Comparison of ENCODE assay signal across 16 cellular contexts in genomic region chr4:48379587-48380140, GRCh38. TPM values are rescaled to one million over a fixed set of nuclear protein-coding genes. Genes with fewer than 3 reads are reported as not detected.
A peak's percentile ranks its signal among the peaks of the same experiment; 100 is the strongest.
DNase-seq lines count a peak whose midpoint lies in the region; ATAC-seq and TF ChIP-seq lines count a peak whose summit lies in the region.
"Had no signal": no experiment of that assay in that cellular context is flagged by ENCODE, and none has a peak within 500 bp of the region (broad histone marks: within the 10 kb centered on the region; RNA-seq: fewer than 3 reads in every experiment).

No MANE protein-coding gene starts in this region.

- H3K4me2 ChIP-seq in GM23338: peak overlapping the region; percentile 57; the same call in 1 of the 2 replicates

- H3K36me3 ChIP-seq in GM23338 (ENCODE audit: insufficient read depth): no peaks in the 10 kb centered on the region
- peaks cover 21% of the 10 kb centered on the region for H3K36me3 ChIP-seq in HUES6 (ENCODE audit: control insufficient read depth, insufficient read depth, low read length)
- H3K36me3 ChIP-seq in adipocyte (ENCODE audit: control insufficient read depth, insufficient read depth, low read length, severe bottlenecking): peaks cover 11% of the 10 kb centered on the region

- H3K79me2 ChIP-seq in GM23338 (replicated peaks; ENCODE audit: insufficient read depth): peaks cover 4% of the 10 kb centered on the region; the same call in 1 of the 2 replicates

- H3K9me3 Mint-ChIP-seq in GM23338: no peaks in the 10 kb centered on the region
- no peaks in the 10 kb centered on the region for H3K9me3 Mint-ChIP-seq in CD4-positive, alpha-beta T cell

- H3K9me3 ChIP-seq in HUES6 (ENCODE audit: control insufficient read depth, insufficient read depth, low read depth, low read length): no peaks in the 10 kb centered on the region
- H3K9me3 ChIP-seq in adipocyte (ENCODE audit: control insufficient read depth, low read length): no peaks in the 10 kb centered on the region
- no peaks in the 10 kb centered on the region for H3K9me3 ChIP-seq in CD4-positive, alpha-beta T cell (ENCODE audit: control insufficient read depth, low read length)
- H3K9me3 ChIP-seq: BLaER1 treated with 17β-estradiol and CSF1 and Interleukin-3, amounts not matched to agents 10 nM and 100 nM had no signal

- H3K27me3 ChIP-seq in GM23338 (ENCODE audit: insufficient read depth) (no peaks in the 10 kb centered on the region), HUES6 (ENCODE audit: control insufficient read depth, insufficient read depth, low read length) (no peaks in the 10 kb centered on the region), adipocyte (replicated peaks; ENCODE audit: control insufficient read depth, insufficient read depth, low read length) (no peaks in the 10 kb centered on the region)
- H3K27me3 ChIP-seq in CD4-positive, alpha-beta T cell (ENCODE audit: control insufficient read depth, insufficient read depth, low read length): no peaks in the 10 kb centered on the region
- H3K27me3 ChIP-seq: BLaER1 treated with 17β-estradiol and CSF1 and Interleukin-3, amounts not matched to agents 10 nM and 100 nM had no signal

- peaks cover 34% of the 10 kb centered on the region for H3K4me1 Mint-ChIP-seq in GM23338
- H3K4me1 Mint-ChIP-seq in CD4-positive, alpha-beta T cell (ENCODE audit: low read depth): peaks cover 24% of the 10 kb centered on the region

- no peak overlapping the region for H3K4me3 Mint-ChIP-seq in GM23338
- no peak overlapping the region for H3K4me3 Mint-ChIP-seq in CD4-positive, alpha-beta T cell

- H3K36me3 Mint-ChIP-seq in GM23338 (ENCODE audit: low read depth): peaks cover 8% of the 10 kb centered on the region; the same call in 2 of the 3 replicates
- H3K36me3 Mint-ChIP-seq in CD4-positive, alpha-beta T cell (ENCODE audit: low read depth): peaks cover 75% of the 10 kb centered on the region

- POLR2A ChIA-PET in CD4-positive, alpha-beta T cell (lab: Charles Lee): no interaction called here

- no peaks in the 10 kb centered on the region for H3K9me2 ChIP-seq in GM23338 (ENCODE audit: insufficient read depth)

- intact Hi-C loops in CD4-positive, alpha-beta T cell (cut with DNase I, micrococcal nuclease): no loop called here

- no peak overlapping the region for H3K4me3 ChIP-seq in GM23338
- H3K4me3 ChIP-seq in HUES6 (ENCODE audit: low read depth, low read length): no peak overlapping the region
- H3K4me3 ChIP-seq in adipocyte (ENCODE audit: low read length): no peak overlapping the region
- H3K4me3 ChIP-seq: BLaER1 treated with 17β-estradiol and CSF1 and Interleukin-3, amounts not matched to agents 10 nM and 100 nM had no signal

- ATAC-seq in GM23338 (no peak), GM18868 (IDR thresholded peaks at IDR 0.05; ENCODE audit: unreplicated experiment) (no peak)
- ATAC-seq in CD4-positive, alpha-beta T cell (ENCODE audit: poor library complexity): no peak

- peaks cover 31% of the 10 kb centered on the region for H3K4me1 ChIP-seq in GM23338 (ENCODE audit: insufficient read depth)
- H3K4me1 ChIP-seq in HUES6 (ENCODE audit: control insufficient read depth, insufficient read depth, low read length): peaks cover 27% of the 10 kb centered on the region
- peaks cover 8% of the 10 kb centered on the region for H3K4me1 ChIP-seq in adipocyte (ENCODE audit: control insufficient read depth, insufficient read depth, low read length)

- no peak overlapping the region for H2AFZ ChIP-seq in GM23338

- CTCF ChIA-PET in CD4-positive, alpha-beta T cell (lab: Charles Lee): interaction anchor here (1.6 kb wide), 1 partner anchor 18 kb away, joined by 3 read pairs; no protein-coding TSS in a partner anchor

- H3K9ac ChIP-seq in HUES6 (ENCODE audit: low read length): no peak overlapping the region
- no peak overlapping the region for H3K9ac ChIP-seq in adipocyte (ENCODE audit: low read length)
- H3K9ac ChIP-seq: BLaER1 treated with 17β-estradiol and CSF1 and Interleukin-3, amounts not matched to agents 10 nM and 100 nM had no signal

- no peaks in the 10 kb centered on the region for H3K27me3 Mint-ChIP-seq in GM23338 (ENCODE audit: insufficient read depth, low read depth, poor library complexity)
- H3K27me3 Mint-ChIP-seq in CD4-positive, alpha-beta T cell: no peaks in the 10 kb centered on the region

- TF ChIP-seq CTCF in GM23338 (conservative IDR thresholded peaks at IDR 0.05; ENCODE audit: low read depth in 2 of 2): no peak
- TF ChIP-seq CTCF in CD4-positive, alpha-beta T cell (IDR thresholded peaks at IDR 0.05): no peak

- peak overlapping the region; percentile 82 for H3K27ac Mint-ChIP-seq in GM23338
- no peak overlapping the region for H3K27ac Mint-ChIP-seq in CD4-positive, alpha-beta T cell

- 0 out of 2 replicates have a peak, but pooled peaks cover 3% of the 10 kb centered on the region for H4K20me1 ChIP-seq in GM23338 (replicated peaks; ENCODE audit: insufficient read depth)

- H3F3A ChIP-seq in GM23338 (replicated peaks; ENCODE audit: low read depth): no peaks in the 10 kb centered on the region

- H3K27ac ChIP-seq in GM23338 (ENCODE audit: low read depth) (peak overlapping the region; percentile 70; the same call in 1 of the 2 replicates), HUES6 (ENCODE audit: low read depth, low read length) (peak overlapping the region; percentile 7; the same call in 1 of the 2 replicates)
- no peak overlapping the region for H3K27ac ChIP-seq in CD4-positive, alpha-beta T cell (ENCODE audit: low read depth, low read length)

- DNase-seq in GM23338 (ENCODE audit: low spot score): no peak
- DNase-seq in adipocyte (ENCODE audit: low read depth): peak; percentile 8
- DNase-seq in foreskin melanocyte: peak; percentile 20
- DNase-seq in AML-193 (lab: John Stamatoyannopoulos, UW): no peak
- DNase-seq in activated gamma-delta T cell (lab: John Stamatoyannopoulos, UW): no peak
- DNase-seq in CD4-positive, alpha-beta T cell: no peak
- DNase-seq: COR-L47, DMS153, H7, NCI-H1436 treated with DMSO at 0.1 percent for 48 hours, NCI-H446 treated with DMSO at 0.1 percent for 48 hours, NCI-H748 treated with DMSO at 0.1 percent for 48 hours, SIG-M5 had no signal

TF ChIP-seq in GM23338, 12 proteins besides CTCF, POLR2A, EP300 and RAD21:
- TF ChIP-seq, protein P1, sequence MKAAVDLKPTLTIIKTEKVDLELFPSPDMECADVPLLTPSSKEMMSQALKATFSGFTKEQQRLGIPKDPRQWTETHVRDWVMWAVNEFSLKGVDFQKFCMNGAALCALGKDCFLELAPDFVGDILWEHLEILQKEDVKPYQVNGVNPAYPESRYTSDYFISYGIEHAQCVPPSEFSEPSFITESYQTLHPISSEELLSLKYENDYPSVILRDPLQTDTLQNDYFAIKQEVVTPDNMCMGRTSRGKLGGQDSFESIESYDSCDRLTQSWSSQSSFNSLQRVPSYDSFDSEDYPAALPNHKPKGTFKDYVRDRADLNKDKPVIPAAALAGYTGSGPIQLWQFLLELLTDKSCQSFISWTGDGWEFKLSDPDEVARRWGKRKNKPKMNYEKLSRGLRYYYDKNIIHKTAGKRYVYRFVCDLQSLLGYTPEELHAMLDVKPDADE (IDR thresholded peaks at IDR 0.05): no peak
- no peak for TF ChIP-seq REST (IDR thresholded peaks at IDR 0.05; ENCODE audit: unreplicated experiment)
- TF ChIP-seq EZH2 (IDR thresholded peaks at IDR 0.05; ENCODE audit: low read depth, unreplicated experiment): no peak
- TF ChIP-seq ZNF331 (CRISPR knock-in tag; IDR thresholded peaks at IDR 0.05; ENCODE audit: low read depth): no peak
- TF ChIP-seq EZH2phosphoT487 (IDR thresholded peaks at IDR 0.05; ENCODE audit: unreplicated experiment): no peak

RNA-seq across cellular contexts. Expression of gene SLAIN2, which starts 38.3 kb away (rescaled TPM):
- 27.9 and 33.5 TPM in 2 replicates for total RNA-seq in GM23338 (2014; rRNA removed; shearing (Covaris generic))
- 21.2 and 21.9 TPM in 2 replicates for polyA plus RNA-seq in GM23338 (2016; fragmentation: Nextera tagmentation; extraction: Ambion mirVana)
- total RNA-seq in CD4-positive, alpha-beta T cell: 10 to 100 TPM; 46.3 to 47.0 TPM

Comparison
In these comparisons a context has a peak if more than half of its experiments do, and no peak if none do; other contexts are left out.
1. DNase-seq: peak in adipocyte (single experiment) and foreskin melanocyte (single experiment); none in GM23338 (single experiment), AML-193 (0 of 2), activated gamma-delta T cell (single experiment) and CD4-positive, alpha-beta T cell (0 of 10).